ENCODE assay signal across 2 cellular contexts in genomic region chr6:31901953-31902643, GRCh38.
TF ChIP-seq lines count a peak whose summit lies in the region.

Gene ZBTB12, minus strand, starts transcription at chr6:31902086. Its CDS starts 781 bp downstream, at chr6:31901305.

TF ChIP-seq in GM23338, 12 proteins besides CTCF, POLR2A, EP300 and RAD21 (continued from another document):
- TF ChIP-seq REST (IDR thresholded peaks at IDR 0.05; ENCODE audit: unreplicated experiment) (no peak), ZNF331 (CRISPR knock-in tag; IDR thresholded peaks at IDR 0.05; ENCODE audit: low read depth) (no peak), ZNF462 (CRISPR knock-in tag; IDR thresholded peaks at IDR 0.05) (no peak), EZH2phosphoT487 (IDR thresholded peaks at IDR 0.05; ENCODE audit: unreplicated experiment) (no peak), JUNB (IDR thresholded peaks at IDR 0.05; ENCODE audit: unreplicated experiment) (no peak), ZNF114 (CRISPR knock-in tag; IDR thresholded peaks at IDR 0.05) (no peak), CREB1 (CRISPR knock-in tag; IDR thresholded peaks at IDR 0.05; ENCODE audit: low read depth) (0 out of 2 replicates have a peak, but pooled peaks have one; percentile 27), NANOG (IDR thresholded peaks at IDR 0.05; ENCODE audit: borderline replicate concordance) (no peak), EZH2 (IDR thresholded peaks at IDR 0.05; ENCODE audit: low read depth, unreplicated experiment) (no peak), ETS1 (IDR thresholded peaks at IDR 0.05) (peak; percentile 40; the same call in 1 of the 2 replicates), POLR2AphosphoS5 (IDR thresholded peaks at IDR 0.05; ENCODE audit: low read depth) (peak; percentile 60)

TF ChIP-seq in SK-N-SH, 30 proteins besides CTCF, POLR2A, EP300 and RAD21 (continued from another document):
- TF ChIP-seq REST (IDR thresholded peaks at IDR 0.05; ENCODE audit: low read depth, low read length) = no peak
- TF ChIP-seq FOXM1 (IDR thresholded peaks at IDR 0.05; ENCODE audit: low read depth) = no peak
- peak; percentile 42; the same call in 1 of the 2 replicates for TF ChIP-seq MXI1 (IDR thresholded peaks at IDR 0.05; ENCODE audit: low read depth, low read length)
- no peak for TF ChIP-seq RXRA (IDR thresholded peaks at IDR 0.05; ENCODE audit: borderline replicate concordance, low read depth)
- no peak for TF ChIP-seq JUND (IDR thresholded peaks at IDR 0.05)
- no peak for TF ChIP-seq ZBTB33 (IDR thresholded peaks at IDR 0.05; ENCODE audit: borderline replicate concordance, low read depth)
- peak; percentile 12; the same call in 1 of the 2 replicates for TF ChIP-seq PBX3 (IDR thresholded peaks at IDR 0.05)
- TF ChIP-seq USF1 (IDR thresholded peaks at IDR 0.05; ENCODE audit: borderline replicate concordance, low read depth) = no peak
- no peak for TF ChIP-seq FOXJ3 (CRISPR knock-in tag; IDR thresholded peaks at IDR 0.05)
- TF ChIP-seq RFX5 (IDR thresholded peaks at IDR 0.05; ENCODE audit: low read length) = no peak
- TF ChIP-seq MEF2A (IDR thresholded peaks at IDR 0.05; ENCODE audit: borderline replicate concordance, low read depth) = no peak
- no peak for TF ChIP-seq SMC3 (IDR thresholded peaks at IDR 0.05; ENCODE audit: low read depth, low read length)
- peak; percentile 34; the same call in 1 of the 2 replicates for TF ChIP-seq RCOR1 (IDR thresholded peaks at IDR 0.05; ENCODE audit: low read length)
- peak; percentile 64 for TF ChIP-seq MAX (IDR thresholded peaks at IDR 0.05; ENCODE audit: low read depth)
- peak; percentile 59; the same call in 1 of the 2 replicates for TF ChIP-seq POLR2AphosphoS5 (IDR thresholded peaks at IDR 0.05; ENCODE audit: low read depth, low read length)
- TF ChIP-seq NRF1 (IDR thresholded peaks at IDR 0.05; ENCODE audit: low read depth, low read length) = peak; percentile 72
- TF ChIP-seq FOSL2 (IDR thresholded peaks at IDR 0.05; ENCODE audit: borderline replicate concordance, low read depth) = no peak
- TF ChIP-seq SIN3A (IDR thresholded peaks at IDR 0.05; ENCODE audit: borderline replicate concordance, low read depth, low read length) = no peak
- TF ChIP-seq ELF1 (IDR thresholded peaks at IDR 0.05) = peak; percentile 32
